In genomic region chr14:99540196-99541032, GRCh38 we compare ENCODE assay signal across 2 cellular contexts.
TF ChIP-seq lines count a peak whose summit lies in the region.

No MANE protein-coding gene starts in this region.

TF ChIP-seq in HEK293, 187 proteins besides CTCF, POLR2A, EP300 and RAD21:
- 0 out of 2 replicates have a peak, but pooled peaks have one; percentile 24 for TF ChIP-seq IKZF3 (tag by site-specific recombination; IDR thresholded peaks at IDR 0.05)
- TF ChIP-seq OSR2 (tag by site-specific recombination; IDR thresholded peaks at IDR 0.05): peak; percentile 44; the same call in 1 of the 2 replicates
- no peak for TF ChIP-seq ZNF239 (tag by site-specific recombination; IDR thresholded peaks at IDR 0.05)
- no peak for TF ChIP-seq ZNF473 (tag by site-specific recombination; IDR thresholded peaks at IDR 0.05)
- no peak for TF ChIP-seq ZNF221 (tag by site-specific recombination; IDR thresholded peaks at IDR 0.05; ENCODE audit: borderline replicate concordance)
- TF ChIP-seq ZNF701 (tag by site-specific recombination; IDR thresholded peaks at IDR 0.05): no peak
- TF ChIP-seq GLIS1 (tag by site-specific recombination; IDR thresholded peaks at IDR 0.05): peak; percentile 88
- TF ChIP-seq PRDM10 (tag by site-specific recombination; IDR thresholded peaks at IDR 0.05): peak; percentile 80
- no peak for TF ChIP-seq ZNF624 (tag by site-specific recombination; IDR thresholded peaks at IDR 0.05)
- TF ChIP-seq REPIN1 (tag by site-specific recombination; IDR thresholded peaks at IDR 0.05; ENCODE audit: low read depth): no peak
- TF ChIP-seq ZNF398 (tag by site-specific recombination; IDR thresholded peaks at IDR 0.05): peak; percentile 81
- no peak for TF ChIP-seq ZFP41 (tag by site-specific recombination; IDR thresholded peaks at IDR 0.05; ENCODE audit: borderline replicate concordance)
- TF ChIP-seq ATF2 (tag by site-specific recombination; IDR thresholded peaks at IDR 0.05; ENCODE audit: low read depth): 0 out of 2 replicates have a peak, but pooled peaks have one; percentile 71
- no peak for TF ChIP-seq ZBTB1 (tag by site-specific recombination; IDR thresholded peaks at IDR 0.05)
- no peak for TF ChIP-seq ZNF645 (tag by site-specific recombination; IDR thresholded peaks at IDR 0.05)
- TF ChIP-seq ZNF426 (tag by site-specific recombination; IDR thresholded peaks at IDR 0.05): no peak
- TF ChIP-seq ZNF548 (tag by site-specific recombination; IDR thresholded peaks at IDR 0.05): no peak
- no peak for TF ChIP-seq ZNF433 (tag by site-specific recombination; IDR thresholded peaks at IDR 0.05; ENCODE audit: low read depth)
- peak; percentile 59; the same call in 1 of the 2 replicates for TF ChIP-seq ZNF423 (tag by site-specific recombination; IDR thresholded peaks at IDR 0.05)
- 0 out of 2 replicates have a peak, but pooled peaks have one; percentile 29 for TF ChIP-seq ZBTB48 (tag by site-specific recombination; IDR thresholded peaks at IDR 0.05)
- peak; percentile 87 for TF ChIP-seq SP7 (tag by site-specific recombination; IDR thresholded peaks at IDR 0.05)
- TF ChIP-seq ZNF76 (tag by site-specific recombination; IDR thresholded peaks at IDR 0.05; ENCODE audit: borderline replicate concordance, low read depth): peak; percentile 70
- no peak for TF ChIP-seq HOXA7 (CRISPR knock-in tag; IDR thresholded peaks at IDR 0.05; ENCODE audit: borderline replicate concordance)
- no peak for TF ChIP-seq GLI2 (tag by site-specific recombination; IDR thresholded peaks at IDR 0.05; ENCODE audit: borderline replicate concordance, low read depth)
- peak; percentile 83 for TF ChIP-seq ZIC2 (tag by site-specific recombination; IDR thresholded peaks at IDR 0.05)
- peak; percentile 78 for TF ChIP-seq WT1 (tag by site-specific recombination; IDR thresholded peaks at IDR 0.05)

TF ChIP-seq in SK-N-SH, 30 proteins besides CTCF, POLR2A, EP300 and RAD21:
- TF ChIP-seq ZBTB33 (IDR thresholded peaks at IDR 0.05; ENCODE audit: borderline replicate concordance, low read depth) (no peak), FOXJ3 (CRISPR knock-in tag; IDR thresholded peaks at IDR 0.05) (no peak), FOSL2 (IDR thresholded peaks at IDR 0.05; ENCODE audit: borderline replicate concordance, low read depth) (no peak), TCF12 (IDR thresholded peaks at IDR 0.05) (no peak), NRF1 (IDR thresholded peaks at IDR 0.05; ENCODE audit: low read depth, low read length) (no peak), MXI1 (IDR thresholded peaks at IDR 0.05; ENCODE audit: low read depth, low read length) (peak; percentile 7; the same call in 1 of the 2 replicates), RCOR1 (IDR thresholded peaks at IDR 0.05; ENCODE audit: low read length) (no peak), NFIC (IDR thresholded peaks at IDR 0.05; ENCODE audit: borderline replicate concordance) (no peak)
